10 cellular contexts compared by ENCODE assay signal in the genomic region with DNA sequence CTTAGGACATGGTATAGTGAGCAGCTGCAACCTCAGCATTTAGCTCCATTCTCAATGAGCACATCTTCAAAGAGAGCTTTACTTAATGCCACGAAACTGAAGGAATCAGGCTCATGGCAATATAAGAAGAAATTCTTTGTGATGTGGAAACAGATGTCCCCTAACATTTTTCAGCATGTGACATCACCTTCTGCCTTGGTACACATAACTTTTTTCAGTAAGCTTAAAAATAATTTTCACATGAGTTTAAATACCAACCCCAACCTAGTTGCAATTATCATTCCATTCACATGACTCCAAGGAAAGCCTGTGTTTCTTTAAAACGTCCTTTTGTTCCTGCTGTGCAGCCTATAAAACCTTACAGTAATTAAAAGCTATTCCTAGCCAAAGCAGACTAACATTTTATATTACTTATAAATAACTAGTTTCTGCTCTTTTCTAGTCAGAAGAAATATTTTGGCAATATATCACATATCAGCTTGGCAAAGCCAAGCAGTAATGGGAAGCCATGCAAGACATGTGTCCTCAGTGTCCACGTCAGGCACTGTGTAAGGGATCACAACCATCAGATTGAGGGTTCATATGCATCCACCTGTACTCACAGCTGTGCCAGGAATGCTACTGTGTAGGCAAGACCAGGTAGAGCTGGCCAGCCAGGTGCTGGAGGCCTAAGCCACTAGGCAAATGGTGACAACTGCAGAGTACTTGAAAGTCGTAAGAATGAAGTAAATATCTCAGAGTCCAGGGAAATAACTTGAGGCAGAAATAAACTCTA.
DNase-seq lines count a peak whose midpoint lies in the region; ATAC-seq, FAIRE-seq and TF ChIP-seq lines count a peak whose summit lies in the region.
"Had no signal": no experiment of that assay in that cellular context is flagged by ENCODE, and none has a peak within 500 bp of the region (broad histone marks: within the 10 kb centered on the region; RNA-seq: fewer than 3 reads in every experiment).

No MANE protein-coding gene starts in this region.

- H3K9ac ChIP-seq in endothelial cell of umbilical vein (replicated peaks; ENCODE audit: extremely low read depth, insufficient read depth, low read length), result no peak overlapping the region

- CTCF ChIA-PET in PC-9 (lab: Charles Lee) (interaction anchor here (1.0 kb wide), 1 partner anchor 28 kb away, joined by 3 read pairs; no protein-coding TSS in a partner anchor), endothelial cell of umbilical vein (lab: Charles Lee) (interaction anchor here (1.2 to 2.2 kb wide), 5 partner anchors 9 to 341 kb away, joined by 3 to 6 read pairs (median 4); no protein-coding TSS in a partner anchor)

- WGBS in prostate gland, result 37% methylated on average over 4 of the region's 4 CpGs

- H3K27ac ChIP-seq in PC-9 (peak overlapping the region; percentile 93), endothelial cell of umbilical vein (ENCODE audit: insufficient read depth, low read depth, low read length) (no peak overlapping the region), prostate gland (peak overlapping the region in 1 of 2 donors; percentile 7)
- H3K27ac ChIP-seq: VCaP had no signal

- H3K4me1 ChIP-seq in PC-9 (replicated peaks; ENCODE audit: insufficient read depth) (peaks cover 34% of the 10 kb centered on the region), endothelial cell of umbilical vein (ENCODE audit: control insufficient read depth, extremely low read depth, insufficient read depth, low read length) (no peaks in the 10 kb centered on the region), prostate gland (replicated peaks) (no peaks in the 10 kb centered on the region)

- POLR2A ChIA-PET in PC-9 (lab: Charles Lee; ENCODE audit: unreplicated experiment) (interaction anchor here (0.6 kb wide), 2 partner anchors 26 to 466 kb away, joined by 3 to 4 read pairs; no protein-coding TSS in a partner anchor), endothelial cell of umbilical vein (lab: Charles Lee) (no interaction called here)

- H3K36me3 ChIP-seq in PC-9 (ENCODE audit: low read depth), result peaks cover 4% of the 10 kb centered on the region; the same call in 1 of the 2 replicates
- no peaks in the 10 kb centered on the region for H3K36me3 ChIP-seq in endothelial cell of umbilical vein (ENCODE audit: control insufficient read depth in 2 of 2, extremely low read depth in 1 of 2, insufficient read depth in 2 of 2, low read length in 2 of 2)
- H3K36me3 ChIP-seq in prostate gland, result no peaks in the 10 kb centered on the region

- H3K79me2 ChIP-seq in PC-9 (ENCODE audit: low read depth), result peaks cover 13% of the 10 kb centered on the region; the same call in 1 of the 2 replicates
- H3K79me2 ChIP-seq in endothelial cell of umbilical vein (ENCODE audit: control insufficient read depth, insufficient read depth, low read length), result no peaks in the 10 kb centered on the region

- H3K9me1 ChIP-seq in endothelial cell of umbilical vein (replicated peaks; ENCODE audit: control insufficient read depth, extremely low read depth, insufficient read depth, low read length), result no peaks in the 10 kb centered on the region

- peaks cover 20% of the 10 kb centered on the region; the same call in 1 of the 2 replicates for H3F3A ChIP-seq in PC-9 (ENCODE audit: insufficient read depth, low read depth)

- TF ChIP-seq POLR2A in endothelial cell of umbilical vein (IDR thresholded peaks at IDR 0.05; ENCODE audit: low read depth, low read length) (no peak), prostate gland (IDR thresholded peaks at IDR 0.05) (no peak)

- H3K27me3 ChIP-seq in PC-9 (ENCODE audit: insufficient read depth, low read depth), result no peaks in the 10 kb centered on the region
- H3K27me3 ChIP-seq in endothelial cell of umbilical vein (ENCODE audit: control insufficient read depth in 2 of 2, insufficient read depth in 2 of 2, low read length in 2 of 2), result no peaks in the 10 kb centered on the region
- H3K27me3 ChIP-seq in prostate gland (replicated peaks; ENCODE audit: insufficient read depth), result no peaks in the 10 kb centered on the region

- H3K4me3 ChIP-seq in PC-9, result no peak overlapping the region
- no peak overlapping the region for H3K4me3 ChIP-seq in endothelial cell of umbilical vein (replicated peaks in 1 of 3; ENCODE audit: insufficient read depth in 1 of 3, low read depth in 1 of 3, low read length in 3 of 3)
- no peak overlapping the region for H3K4me3 ChIP-seq in prostate gland
- H3K4me3 ChIP-seq: K562 had no signal

- DNase-seq in EL (peak; percentile 97), PC-9 (peak; percentile 24 to 89), endothelial cell of umbilical vein (ENCODE audit: low read depth, low spot score) (peak; percentile 26), prostate gland (ENCODE audit: low spot score) (peak; percentile 6), NCI-H524 treated with DMSO at 0.1 percent for 48 hours (lab: John Stamatoyannopoulos, UW) (no peak)

- no peaks in the 10 kb centered on the region for H3K9me2 ChIP-seq in PC-9 (ENCODE audit: insufficient read depth)

- intact Hi-C loops in PC-9 (cut with micrococcal nuclease; ENCODE audit: unreplicated experiment), result loop anchor here (1.0 kb wide), 1 partner anchor 95 kb away; no protein-coding TSS in a partner anchor
- intact Hi-C loops in endothelial cell of umbilical vein (cut with micrococcal nuclease), result no loop called here
- intact Hi-C loops in prostate gland (cut with DNase I), result no loop called here

- BruUV-seq in PC-9 (replicated peaks; lab: Mats Ljungman, UMichigan) (no TSS peak), endothelial cell of umbilical vein (replicated peaks; lab: Mats Ljungman, UMichigan) (no TSS peak)

- H2AFZ ChIP-seq in PC-9 (no peak overlapping the region), endothelial cell of umbilical vein (ENCODE audit: low read depth, low read length) (no peak overlapping the region)

- H3K9me3 ChIP-seq in PC-9 (ENCODE audit: insufficient read depth, low read depth) (no peaks in the 10 kb centered on the region), endothelial cell of umbilical vein (replicated peaks; ENCODE audit: control insufficient read depth, insufficient read depth, low read length) (no peaks in the 10 kb centered on the region), prostate gland (no peaks in the 10 kb centered on the region)

- dilution Hi-C loops in endothelial cell of umbilical vein (cut with MboI; ENCODE audit: extremely low pct_ligation_motif_present, low sequenced_read_pairs), result no loop called here

- H3K4me2 ChIP-seq in PC-9, result peak overlapping the region; percentile 57
- H3K4me2 ChIP-seq in endothelial cell of umbilical vein (ENCODE audit: insufficient read depth, low read length), result no peak overlapping the region

- ATAC-seq in GM19452 (IDR thresholded peaks at IDR 0.05; ENCODE audit: unreplicated experiment) (no peak), HG03342 (IDR thresholded peaks at IDR 0.05; ENCODE audit: unreplicated experiment) (no peak), GM21619 (IDR thresholded peaks at IDR 0.05; ENCODE audit: unreplicated experiment) (no peak)
- ATAC-seq: K562 had no signal

- TF ChIP-seq CTCF in PC-9 (conservative IDR thresholded peaks at IDR 0.05) (no peak), endothelial cell of umbilical vein (IDR thresholded peaks at IDR 0.05; ENCODE audit: extremely low read depth in 1 of 2, insufficient read depth in 1 of 2, low read depth in 1 of 2, low read length in 2 of 2) (no peak), prostate gland (IDR thresholded peaks at IDR 0.05) (no peak)

- H4K20me1 ChIP-seq in PC-9 (ENCODE audit: insufficient read depth) (no peaks in the 10 kb centered on the region), endothelial cell of umbilical vein (replicated peaks; ENCODE audit: control insufficient read depth, extremely low read depth, insufficient read depth, low read length) (no peaks in the 10 kb centered on the region)

- no peak for FAIRE-seq in endothelial cell of umbilical vein (lab: Jason Lieb, UNC)
- FAIRE-seq: K562 had no signal

TF ChIP-seq in endothelial cell of umbilical vein, 7 proteins besides CTCF, POLR2A, EP300 and RAD21:
- TF ChIP-seq FOS (IDR thresholded peaks at IDR 0.05; ENCODE audit: borderline replicate concordance, insufficient read depth, low read length), result no peak
- no peak for TF ChIP-seq EZH2 (IDR thresholded peaks at IDR 0.05; ENCODE audit: borderline replicate concordance, low read depth, low read length, severe bottlenecking)
- no peak for TF ChIP-seq MYC (IDR thresholded peaks at IDR 0.05; ENCODE audit: low read depth, low read length)
- no peak for TF ChIP-seq POLR2AphosphoS5 (IDR thresholded peaks at IDR 0.05; ENCODE audit: insufficient read depth, low read depth, low read length)
